ENCODE assay signal across 11 cellular contexts in genomic region chr15:96337991-96338771, GRCh38. TPM values are rescaled to one million over a fixed set of nuclear protein-coding genes. Genes with fewer than 3 reads are reported as not detected.
A peak's percentile ranks its signal among the peaks of the same experiment; 100 is the strongest.
DNase-seq lines count a peak whose midpoint lies in the region; ATAC-seq, FAIRE-seq and TF ChIP-seq lines count a peak whose summit lies in the region.
"Had no signal": no experiment of that assay in that cellular context is flagged by ENCODE, and none has a peak within 500 bp of the region (broad histone marks: within the 10 kb centered on the region; RNA-seq: fewer than 3 reads in every experiment).

No MANE protein-coding gene starts in this region.

- dilution Hi-C loops in keratinocyte (cut with MboI; ENCODE audit: extremely low pct_ligation_motif_present, low sequenced_read_pairs), result no loop called here

- no peak overlapping the region for H3K9ac ChIP-seq in keratinocyte (ENCODE audit: control insufficient read depth, extremely low read depth, insufficient read depth, low read length)
- no peak overlapping the region for H3K9ac ChIP-seq in H9 (ENCODE audit: extremely low read depth, insufficient read length, low read length)

- no peak overlapping the region for H3K4me3 Mint-ChIP-seq in H9

- H3K23ac ChIP-seq in H9 (ENCODE audit: insufficient read length, low read depth, low read length), result no peak overlapping the region

- H3K9me3 ChIP-seq in adrenal gland (replicated peaks in 1 of 3) (no peaks in the 10 kb centered on the region), keratinocyte (ENCODE audit: control insufficient read depth, low read depth, low read length) (no peaks in the 10 kb centered on the region), spleen (peaks cover 0 to 8% (median 0%) of the 10 kb centered on the region in 8 donors), H9 (ENCODE audit: control insufficient read depth, low read depth, low read length) (no peaks in the 10 kb centered on the region)

- no peak overlapping the region for H3K56ac ChIP-seq in H9 (ENCODE audit: insufficient read length, low read depth, low read length)

- no peak overlapping the region for H3K27ac Mint-ChIP-seq in H9

- H3K4me1 Mint-ChIP-seq in H9, result peaks cover 60 to 87% of the 10 kb centered on the region in 2 experiments

- H3K9me3 Mint-ChIP-seq in H9, result peaks cover 0 to 4% of the 10 kb centered on the region in 2 experiments; a peak in 2 of 5 replicates

- ATAC-seq in GM18861 (IDR thresholded peaks at IDR 0.05; ENCODE audit: unreplicated experiment), result no peak

- H4K8ac ChIP-seq in H9 (replicated peaks; ENCODE audit: insufficient read length, low read depth, low read length), result no peak overlapping the region

- H3K4me1 ChIP-seq in adrenal gland (replicated peaks in 1 of 2) (peaks cover 15 to 26% of the 10 kb centered on the region in 2 donors), keratinocyte (ENCODE audit: control insufficient read depth, extremely low read depth, insufficient read depth, low read length) (peaks cover 42% of the 10 kb centered on the region), spleen (peaks cover 0 to 12% (median 0%) of the 10 kb centered on the region in 6 donors), H9 (ENCODE audit: insufficient read depth, low read length) (peaks cover 11% of the 10 kb centered on the region; the same call in 1 of the 2 replicates)

- H3K4me2 ChIP-seq in keratinocyte (ENCODE audit: control insufficient read depth, extremely low read depth, insufficient read depth, low read depth, low read length) (peak overlapping the region; percentile 32), H9 (ENCODE audit: insufficient read depth, insufficient read length, low read length) (no peak overlapping the region)

- no peak overlapping the region for H3K14ac ChIP-seq in H9 (ENCODE audit: insufficient read depth, low read length)

- no peak overlapping the region for H4K5ac ChIP-seq in H9 (ENCODE audit: insufficient read length, low read depth, low read length)

- no peak overlapping the region for H2BK5ac ChIP-seq in H9 (ENCODE audit: insufficient read length, low read length)

- H2AK5ac ChIP-seq in H9 (ENCODE audit: insufficient read length, low read length), result no peak overlapping the region

- no peak overlapping the region for H4K91ac ChIP-seq in H9 (ENCODE audit: insufficient read length, low read depth, low read length)

- 23 to 30% (median 25%) methylated on average over 5 of the region's 5 CpGs for WGBS in adrenal gland, 4 donors
- 20 to 40% (median 29%) methylated on average over 5 of the region's 5 CpGs for WGBS in spleen, 5 donors
- no CpG with 5 or more reads among the region's 5 CpGs for WGBS in H9 (ENCODE audit: extremely low coverage, insufficient read length, low lambda C conversion rate)

- no peak overlapping the region for H2BK12ac ChIP-seq in H9 (ENCODE audit: insufficient read length, low read depth, low read length)

- H2BK120ac ChIP-seq in H9 (ENCODE audit: low read depth, low read length, poor library complexity, severe bottlenecking), result no peak overlapping the region

- no peaks in the 10 kb centered on the region for H3K9me1 ChIP-seq in keratinocyte (ENCODE audit: control insufficient read depth, extremely low read depth, insufficient read depth, low read length)

- H4K20me1 ChIP-seq in keratinocyte (ENCODE audit: control insufficient read depth, extremely low read depth, insufficient read depth, low read length) (no peaks in the 10 kb centered on the region), H9 (ENCODE audit: control insufficient read depth, insufficient read depth, insufficient read length) (no peaks in the 10 kb centered on the region)

- H3K18ac ChIP-seq in H9 (ENCODE audit: insufficient read length, low read depth, low read length), result no peak overlapping the region

- H3K79me1 ChIP-seq in H9 (ENCODE audit: insufficient read depth, low read depth, low read length, poor library complexity, severe bottlenecking), result no peaks in the 10 kb centered on the region

- H3K79me2 ChIP-seq in keratinocyte (ENCODE audit: control insufficient read depth, insufficient read depth, low read length) (peaks cover 88% of the 10 kb centered on the region), H9 (ENCODE audit: insufficient read depth, low read length) (no peaks in the 10 kb centered on the region)

- TF ChIP-seq POLR2A in adrenal gland (IDR thresholded peaks at IDR 0.05), result no peak
- no peak for TF ChIP-seq POLR2A in spleen (IDR thresholded peaks at IDR 0.05)

- H3K27ac ChIP-seq in adrenal gland, result peak overlapping the region; percentile 16 to 95 (median 93)
- no peak overlapping the region for H3K27ac ChIP-seq in keratinocyte (ENCODE audit: control insufficient read depth, insufficient read depth, low read length)
- peak overlapping the region; percentile 72 to 93 (median 90) for H3K27ac ChIP-seq in spleen
- H3K27ac ChIP-seq in H9 (ENCODE audit: insufficient read length, low read depth, low read length), result no peak overlapping the region

- DNase-seq in adrenal gland (no peak), keratinocyte (ENCODE audit: low read depth, low spot score) (no peak), spleen (no peak), iPS-NIHi7 (ENCODE audit: extremely low spot score) (no peak), midbrain (lab: John Stamatoyannopoulos, UW) (no peak), H9 (no peak)
- DNase-seq: activated T-cell treated with anti-CD3 and anti-CD28 coated beads, Interleukin-2, amount 50 U/mL, for 1 hour; NCI-H2029 had no signal

- no peak overlapping the region for H2AFZ ChIP-seq in keratinocyte (ENCODE audit: control insufficient read depth, low read length)
- no peak overlapping the region for H2AFZ ChIP-seq in H9 (ENCODE audit: low read length)

- FAIRE-seq in keratinocyte (lab: Jason Lieb, UNC), result no peak
- FAIRE-seq: GM19239 had no signal

- H3K4me3 ChIP-seq in GM08714 (ENCODE audit: low read length) (peak overlapping the region; percentile 40; the same call in 1 of the 2 replicates), adrenal gland (peak overlapping the region in 2 of 4 donors; percentile 82 to 91), keratinocyte (ENCODE audit: control insufficient read depth in 2 of 3, extremely low read depth in 1 of 3, insufficient read depth in 2 of 3, low read depth in 1 of 3, low read length in 3 of 3) (peak overlapping the region in 1 of 3 experiments; percentile 1), spleen (peak overlapping the region; percentile 30 to 80 (median 56))

- no peak overlapping the region for H3T11ph ChIP-seq in H9 (ENCODE audit: low read length)

- H2BK20ac ChIP-seq in H9 (ENCODE audit: low read depth, low read length, poor library complexity, severe bottlenecking), result no peak overlapping the region

- peaks cover 76% of the 10 kb centered on the region for H3K27me3 Mint-ChIP-seq in H9 (ENCODE audit: low read depth)

- H3K36me3 ChIP-seq in adrenal gland (replicated peaks in 1 of 2) (peaks cover 0 to 43% of the 10 kb centered on the region in 2 donors), keratinocyte (ENCODE audit: control insufficient read depth in 2 of 2, extremely low read depth in 1 of 2, insufficient read depth in 2 of 2, low read length in 2 of 2) (peaks cover 19 to 28% of the 10 kb centered on the region in 2 experiments), spleen (peaks cover 0 to 45% (median 8%) of the 10 kb centered on the region in 6 donors)

- H3K36me3 Mint-ChIP-seq in H9 (ENCODE audit: insufficient read depth in 1 of 3, low read depth in 3 of 3), result no peaks in the 10 kb centered on the region

- H2BK15ac ChIP-seq in H9 (ENCODE audit: low read depth, low read length), result no peak overlapping the region

- no peak overlapping the region for H3K4ac ChIP-seq in H9 (ENCODE audit: low read depth, low read length)

- H3K23me2 ChIP-seq in H9 (ENCODE audit: insufficient read length, low read depth, low read length, poor library complexity, severe bottlenecking), result peaks cover 13% of the 10 kb centered on the region

- H3K27me3 ChIP-seq in adrenal gland (no peaks in the 10 kb centered on the region), keratinocyte (ENCODE audit: control insufficient read depth, extremely low read depth, insufficient read depth, low read length) (no peaks in the 10 kb centered on the region), spleen (replicated peaks in 1 of 7) (peaks cover 0 to 100% (median 43%) of the 10 kb centered on the region in 7 donors), H9 (ENCODE audit: insufficient read depth, low read length) (peaks cover 62% of the 10 kb centered on the region)

- intact Hi-C loops in adrenal gland (cut with DNase I) (no loop called here), spleen (cut with DNase I; ENCODE audit: low total_unique reads) (no loop called here)

- TF ChIP-seq CTCF in adrenal gland (IDR thresholded peaks at IDR 0.05), result no peak
- no peak for TF ChIP-seq CTCF in keratinocyte (optimal IDR thresholded peaks at IDR 0.05 in 1 of 3, IDR thresholded peaks at IDR 0.05 in 1 of 3, conservative IDR thresholded peaks at IDR 0.05 in 1 of 3; ENCODE audit: extremely low read depth in 1 of 3, insufficient read depth in 2 of 3, low read length in 3 of 3)
- no peak for TF ChIP-seq CTCF in spleen (IDR thresholded peaks at IDR 0.05 in 8 of 11, conservative IDR thresholded peaks at IDR 0.05 in 3 of 11)
- TF ChIP-seq CTCF in H9 (conservative IDR thresholded peaks at IDR 0.05), result no peak

RNA-seq across cellular contexts. Expression of gene NR2F2, which starts 7.7 kb away (rescaled TPM):
- total RNA-seq in adrenal gland (100 to 1,000 TPM in 2 of 8 donors, 10 to 100 TPM in 6; 22.3 to 113 (median 54.8) TPM), spleen (100 to 1,000 TPM in 6 of 7 donors, 10 to 100 TPM in 1; 87.1 to 256 (median 121) TPM), H9 (2021) (0.24 TPM in 1 of 2 replicates, not detected in the other)
- polyA plus RNA-seq in adrenal gland (10 to 100 TPM; 27.3 to 67.9 (median 37.3) TPM), keratinocyte (19.5 to 27.2 TPM (median 20.1 TPM) in 3 replicates), spleen (10 to 100 TPM; 18.6 to 39.4 (median 23.7) TPM)
- polyA plus RNA-seq in keratinocyte (2011; ENCODE audit: low read depth), result 9.7 TPM
- 26.1 and 26.9 TPM in 2 replicates for polyA plus RNA-seq in keratinocyte (2011; cell fraction: cytosol; rRNA removed)
- polyA plus RNA-seq in keratinocyte (2011; cell fraction: nucleus; rRNA removed), result 40.5 and 46.0 TPM in 2 replicates
- polyA plus RNA-seq in keratinocyte (2012; ENCODE audit: low replicate concordance), result 17.2 and 43.5 TPM in 2 replicates
- polyA minus RNA-seq in keratinocyte, result 12.0 to 19.7 TPM (median 19.2 TPM) in 3 replicates
- 38.4 TPM for polyA minus RNA-seq in keratinocyte (2011; cell fraction: cytosol; rRNA and poly(A)+ RNA removed)
- 24.0 and 24.7 TPM in 2 replicates for polyA minus RNA-seq in keratinocyte (2011; cell fraction: nucleus; rRNA and poly(A)+ RNA removed)

Comparison
In these comparisons a context has a peak if more than half of its experiments do, and no peak if none do; other contexts are left out.
1. H3K27ac ChIP-seq: peak in adrenal gland (5 of 5) and spleen (8 of 8); none in keratinocyte (single experiment) and H9 (single experiment).
2. RNA of gene NR2F2, which starts 7.7 kb away (total RNA-seq): 87.1 to 256 TPM in spleen and 22.3 to 113 TPM in adrenal gland; 0.24 TPM in H9; every median in the first group is over 10 times any median in the second.